14 cellular contexts compared by ENCODE assay signal in the genomic region with DNA sequence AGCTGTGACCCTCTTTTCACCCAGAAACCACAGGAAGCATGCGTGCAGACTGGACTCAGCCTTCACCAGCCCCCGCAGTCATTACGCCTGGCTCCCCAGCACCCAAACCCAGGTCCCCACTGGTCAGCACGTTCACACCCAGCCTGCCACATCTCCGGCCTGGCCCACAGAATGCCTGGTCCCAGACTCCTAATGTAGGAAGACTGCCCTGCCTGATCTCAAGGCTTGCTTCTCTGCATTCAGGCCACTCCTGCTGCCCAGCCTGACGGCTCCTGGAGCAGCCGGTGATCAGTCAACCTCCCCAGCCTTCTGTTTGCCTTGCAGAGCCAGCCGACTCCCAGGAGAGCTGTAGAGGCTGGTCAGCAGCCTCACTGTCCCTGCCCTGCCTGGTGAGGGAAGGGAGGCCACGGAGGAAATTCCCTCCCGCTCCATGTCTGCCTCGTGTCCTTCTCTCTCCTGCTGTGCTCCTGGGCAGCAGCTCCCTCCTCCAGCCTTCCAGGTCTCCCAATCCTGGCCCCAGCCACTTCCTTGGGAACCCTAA. TPM values are rescaled to one million over a fixed set of nuclear protein-coding genes. Genes with fewer than 3 reads are reported as not detected.
DNase-seq lines count a peak whose midpoint lies in the region; ATAC-seq and TF ChIP-seq lines count a peak whose summit lies in the region.
"Had no signal": no experiment of that assay in that cellular context is flagged by ENCODE, and none has a peak within 500 bp of the region (broad histone marks: within the 10 kb centered on the region; RNA-seq: fewer than 3 reads in every experiment).

No MANE protein-coding gene starts in this region.

- no peaks in the 10 kb centered on the region for H3K4me1 ChIP-seq in mucosa of descending colon (ENCODE audit: low read depth)
- H3K4me1 ChIP-seq: breast epithelium had no signal

- H3K9me3 ChIP-seq in AG04450 (ENCODE audit: control insufficient read depth, insufficient read depth, low read length), result peaks cover 19% of the 10 kb centered on the region
- H3K9me3 ChIP-seq in mucosa of descending colon, result no peaks in the 10 kb centered on the region

- intact Hi-C loops in mucosa of descending colon (cut with DNase I, micrococcal nuclease), result no loop called here

- TF ChIP-seq CTCF in AG04450 (IDR thresholded peaks at IDR 0.05; ENCODE audit: low read depth, low read length) (no peak), fibroblast of mammary gland (conservative IDR thresholded peaks at IDR 0.05; ENCODE audit: control insufficient read depth, insufficient read depth, low read depth, low read length) (no peak), mucosa of descending colon (IDR thresholded peaks at IDR 0.05) (no peak), GM10266 (IDR thresholded peaks at IDR 0.05; ENCODE audit: control insufficient read depth, insufficient read depth, low read depth, missing control alignments) (no peak)

- no peaks in the 10 kb centered on the region for H3K36me3 ChIP-seq in mucosa of descending colon (ENCODE audit: low read depth)
- H3K36me3 ChIP-seq: breast epithelium had no signal

- in situ Hi-C loops in ACHN (cut with HindIII; ENCODE audit: low pct_ligation_motif_present, low pct_unique_long_range_greater_than_20kb, low sequenced_read_pairs), result no loop called here

- peak overlapping the region; percentile 47 for H3K27ac ChIP-seq in AG04450 (ENCODE audit: low read depth, low read length)

- POLR2A ChIA-PET in AG04450 (lab: Yijun Ruan, JAX), result no interaction called here

- no peak for ATAC-seq in mucosa of descending colon
- ATAC-seq: activated T-cell treated with anti-CD3 and anti-CD28 coated beads, Interleukin-2, amount 50 U/mL, for 72 hours; stimulated activated memory B cell treated with anti-CD40 and anti-IgM and Interleukin-4, amounts not matched to agents 10 μg/mL and 1 μg/mL and 100 μg/mL, for 72 hours had no signal

- CTCF ChIA-PET in AG04450 (lab: Charles Lee), result interaction anchor here (0.6 kb wide), 1 partner anchor 152 kb away, joined by 3 read pairs; no protein-coding TSS in a partner anchor

- no peaks in the 10 kb centered on the region for H3K27me3 ChIP-seq in AG04450 (ENCODE audit: control insufficient read depth, insufficient read depth, low read length)
- H3K27me3 ChIP-seq: breast epithelium had no signal

- DNase-seq in AG04450 (ENCODE audit: low read depth, low spot score), result no peak
- DNase-seq in LHCN-M2 (ENCODE audit: low read depth), result peak; percentile 57
- peak; percentile 69 for DNase-seq in fibroblast of mammary gland (ENCODE audit: low read depth)
- DNase-seq in mucosa of descending colon, result peak in 2 of 3 donors; percentile 18 to 36
- DNase-seq in activated gamma-delta T cell treated with Interleukin-2 at 50 U/mL for 16 hours, result no peak
- no peak for DNase-seq in GM10266 (ENCODE audit: extremely low spot score)
- DNase-seq in NCI-H2029 treated with DMSO at 0.1 percent for 48 hours (lab: John Stamatoyannopoulos, UW), result no peak
- DNase-seq in ACHN, result no peak
- DNase-seq: activated CD4-positive, CD25-positive, alpha-beta regulatory T cell treated with anti-CD3 and anti-CD28 coated beads, Interleukin-2, amount 50 U/mL, for 72 hours; activated T-cell treated with anti-CD3 and anti-CD28 coated beads, Interleukin-2, amount 50 U/mL, for 72 hours; NCI-H1694; NCI-H774 had no signal

- H3K4me3 ChIP-seq in AG04450 (ENCODE audit: low read depth, low read length), result no peak overlapping the region
- H3K4me3 ChIP-seq in fibroblast of mammary gland (ENCODE audit: control insufficient read depth, low read depth, low read length), result no peak overlapping the region
- H3K4me3 ChIP-seq in mucosa of descending colon, result no peak overlapping the region
- H3K4me3 ChIP-seq: breast epithelium had no signal

RNA-seq across cellular contexts. Expression of a gene that starts 25.4 kb away (rescaled TPM):
- 22.6 and 25.8 TPM in 2 replicates for polyA plus RNA-seq in AG04450 (2011; rRNA removed)
- 29.3 and 33.0 TPM in 2 replicates for polyA minus RNA-seq in AG04450 (2011; rRNA and poly(A)+ RNA removed)
- 20.7 and 24.1 TPM in 2 replicates for total RNA-seq in LHCN-M2 (2014; rRNA removed)
- 28.2 TPM for polyA plus RNA-seq in LHCN-M2 (2012)
- 1 to 10 TPM; 1.3 to 9.2 (median 7.3) TPM for total RNA-seq in mucosa of descending colon
- total RNA-seq: activated T-cell treated with anti-CD3 and anti-CD28 coated beads, Interleukin-2, amount 50 U/mL, for 72 hours had no signal

Comparison
In these comparisons a context has a peak if more than half of its experiments do, and no peak if none do; other contexts are left out.
1. DNase-seq: peak in LHCN-M2 (single experiment), fibroblast of mammary gland (single experiment) and mucosa of descending colon (2 of 3); none in AG04450 (single experiment), activated gamma-delta T cell treated with Interleukin-2 at 50 U/mL for 16 hours (single experiment), GM10266 (single experiment), NCI-H2029 treated with DMSO at 0.1 percent for 48 hours (single experiment) and ACHN (single experiment).